ENCODE assay signal across 28 cellular contexts in the genomic region with DNA sequence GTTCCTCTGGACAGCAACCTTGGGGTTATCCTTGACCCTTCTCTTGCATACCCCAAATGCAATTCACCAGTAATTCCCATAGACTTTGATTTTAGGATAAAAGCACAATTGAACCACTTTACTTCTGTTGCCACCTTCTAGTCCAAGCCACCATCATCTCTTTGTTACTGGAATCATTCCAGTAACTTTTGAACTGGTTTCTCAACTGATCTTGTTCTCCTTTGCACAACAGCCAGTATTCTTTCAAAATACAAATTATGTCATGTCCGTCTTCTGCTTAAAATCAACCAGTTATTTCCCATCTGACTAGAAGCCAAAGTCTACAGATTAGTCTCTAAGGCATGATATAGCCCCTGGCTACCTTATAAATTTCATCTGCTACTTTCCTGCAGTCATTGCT.
"Had no signal": no experiment of that assay in that cellular context is flagged by ENCODE, and none has a peak within 500 bp of the region (broad histone marks: within the 10 kb centered on the region; RNA-seq: fewer than 3 reads in every experiment).

No MANE protein-coding gene starts in this region.

- FAIRE-seq: colon, endometrium, endothelial cell of umbilical vein, frontal cortex had no signal

- ATAC-seq: effector memory CD8-positive, alpha-beta T cell; esophagus mucosa; foreskin keratinocyte; gastrocnemius medialis; gastroesophageal sphincter; heart left ventricle had no signal

- H3K4me1 ChIP-seq: colonic mucosa, esophagus muscularis mucosa, esophagus squamous epithelium, foreskin keratinocyte, gastrocnemius medialis, gastroesophageal sphincter, heart left ventricle had no signal

- H3K27ac ChIP-seq: colonic mucosa, coronary artery, dorsolateral prefrontal cortex, epithelial cell of prostate, esophagus muscularis mucosa, esophagus squamous epithelium, foreskin keratinocyte, gastrocnemius medialis, gastroesophageal sphincter, heart left ventricle had no signal

- H3K27me3 Mint-ChIP-seq: dendritic cell treated with granulocyte-macrophage colony-stimulating factor and Interleukin-4, amounts not matched to agents 40 ng/mL and 50 ng/mL, for 4 days; effector memory CD8-positive, alpha-beta T cell had no signal

- DNase-seq: colonic mucosa; cortex of kidney; dermis blood vessel endothelial cell; dorsolateral prefrontal cortex; effector CD4-positive, alpha-beta T cell; effector CD8-positive, alpha-beta T cell; effector memory CD4-positive, alpha-beta T cell; effector memory CD8-positive, alpha-beta T cell; endodermal cell; erythroblast; esophagus squamous epithelium; foreskin fibroblast; foreskin keratinocyte; foreskin melanocyte; gastrocnemius medialis; glutamatergic neuron; head of caudate nucleus; heart left ventricle had no signal

- H3K4me3 Mint-ChIP-seq: dendritic cell treated with granulocyte-macrophage colony-stimulating factor and Interleukin-4, amounts not matched to agents 40 ng/mL and 50 ng/mL, for 4 days; effector memory CD8-positive, alpha-beta T cell; endodermal cell had no signal

- H3K27me3 ChIP-seq: colonic mucosa, dorsolateral prefrontal cortex, esophagus muscularis mucosa, esophagus squamous epithelium, foreskin keratinocyte, gastrocnemius medialis, gastroesophageal sphincter, heart left ventricle had no signal

- H3K36me3 ChIP-seq: colonic mucosa had no signal

- H3K9me3 ChIP-seq: colonic mucosa, esophagus muscularis mucosa, esophagus squamous epithelium, gastrocnemius medialis, gastroesophageal sphincter, heart left ventricle had no signal

- H3K4me3 ChIP-seq: colonic mucosa, coronary artery, dorsolateral prefrontal cortex, esophagus muscularis mucosa, esophagus squamous epithelium, gastrocnemius medialis, gastroesophageal sphincter, heart left ventricle had no signal

- H3K4me1 Mint-ChIP-seq: endodermal cell had no signal

- H3K27ac Mint-ChIP-seq: dendritic cell treated with granulocyte-macrophage colony-stimulating factor and Interleukin-4, amounts not matched to agents 40 ng/mL and 50 ng/mL, for 4 days; effector memory CD8-positive, alpha-beta T cell; endodermal cell had no signal
